22 cellular contexts compared by ENCODE assay signal in the genomic region with DNA sequence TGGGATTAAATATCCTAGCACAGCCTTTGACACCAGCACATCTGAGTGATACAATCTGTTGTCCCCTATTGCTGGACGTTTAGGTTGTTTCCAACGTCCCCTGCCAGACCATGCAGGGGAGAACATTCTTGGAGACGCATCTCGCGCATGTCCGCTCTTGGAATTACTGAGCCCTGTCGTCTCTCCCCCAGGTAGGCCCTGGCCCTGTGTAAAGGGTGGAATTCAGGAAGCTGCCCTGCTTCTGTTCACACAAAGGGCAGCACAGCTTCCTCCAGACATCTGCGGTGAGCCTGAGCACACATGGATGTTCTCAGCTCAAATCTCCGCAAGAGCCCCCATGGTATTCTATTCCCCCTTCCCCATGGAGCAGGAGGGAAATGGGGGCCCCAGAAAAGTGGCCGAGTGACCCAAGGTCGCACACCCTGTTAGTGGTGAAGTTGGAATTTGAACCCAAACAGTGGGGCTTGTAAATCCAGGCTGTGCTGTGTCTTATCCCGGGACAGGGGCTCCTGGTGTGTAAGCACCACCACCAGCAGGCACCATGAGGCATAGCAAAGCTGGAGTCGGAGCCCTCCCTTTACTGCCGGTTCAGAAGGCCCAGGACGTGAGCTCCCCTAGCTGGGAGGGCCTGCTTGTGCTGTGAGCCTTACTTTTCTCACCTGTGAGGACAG. TPM values are rescaled to one million over a fixed set of nuclear protein-coding genes. Genes with fewer than 3 reads are reported as not detected.
DNase-seq lines count a peak whose midpoint lies in the region; ATAC-seq and TF ChIP-seq lines count a peak whose summit lies in the region.
"Had no signal": no experiment of that assay in that cellular context is flagged by ENCODE, and none has a peak within 500 bp of the region (broad histone marks: within the 10 kb centered on the region; RNA-seq: fewer than 3 reads in every experiment).

No MANE protein-coding gene starts in this region.

- peaks cover 21% of the 10 kb centered on the region for H3K27me3 ChIP-seq in GM23338 (ENCODE audit: insufficient read depth)
- peaks cover 22% of the 10 kb centered on the region for H3K27me3 ChIP-seq in NT2/D1 (ENCODE audit: insufficient read depth, insufficient read length)
- peaks cover 26% of the 10 kb centered on the region for H3K27me3 ChIP-seq in hepatocyte
- H3K27me3 ChIP-seq in neuronal stem cell (ENCODE audit: control insufficient read depth in 3 of 3, insufficient read depth in 3 of 3, low read depth in 1 of 3, low read length in 3 of 3) = peaks cover under 1 to 34% (median 20%) of the 10 kb centered on the region in 3 experiments
- peaks cover 14% of the 10 kb centered on the region for H3K27me3 ChIP-seq in colonic mucosa

- peak; percentile 46 for ATAC-seq in GM23338
- ATAC-seq: Panc1, SK-N-SH treated with all-trans-retinoic acid at 6 μM for 48 hours had no signal

- H3K9me2 ChIP-seq in GM23338 (ENCODE audit: insufficient read depth) = no peaks in the 10 kb centered on the region
- H3K9me2 ChIP-seq in hepatocyte (replicated peaks; ENCODE audit: insufficient read depth) = no peaks in the 10 kb centered on the region

- H3K4ac ChIP-seq in neuronal stem cell (ENCODE audit: low read length) = no peak overlapping the region

- H4K20me1 ChIP-seq in GM23338 (replicated peaks; ENCODE audit: insufficient read depth) = no peaks in the 10 kb centered on the region
- H4K20me1 ChIP-seq in hepatocyte (ENCODE audit: insufficient read depth, poor library complexity, severe bottlenecking) = no peaks in the 10 kb centered on the region

- peaks cover 23% of the 10 kb centered on the region for H3K27me3 Mint-ChIP-seq in GM23338 (ENCODE audit: insufficient read depth, low read depth, poor library complexity)

- H2AFZ ChIP-seq in GM23338 (peak overlapping the region; percentile 18; the same call in 1 of the 2 replicates), hepatocyte (no peak overlapping the region), neuronal stem cell (ENCODE audit: low read length) (peak overlapping the region; percentile 44)

- H3K4me1 ChIP-seq in GM23338 (ENCODE audit: insufficient read depth) = peaks cover 54% of the 10 kb centered on the region
- H3K4me1 ChIP-seq in NT2/D1 (ENCODE audit: insufficient read depth, insufficient read length) = peaks cover 8% of the 10 kb centered on the region
- peaks cover 29% of the 10 kb centered on the region for H3K4me1 ChIP-seq in hepatocyte (ENCODE audit: insufficient read depth)
- H3K4me1 ChIP-seq in neuronal stem cell (ENCODE audit: control insufficient read depth in 2 of 2, insufficient read depth in 1 of 2, low read depth in 1 of 2, low read length in 2 of 2) = peaks cover 7 to 30% of the 10 kb centered on the region in 2 donors
- peaks cover 10% of the 10 kb centered on the region for H3K4me1 ChIP-seq in colonic mucosa

- no peak overlapping the region for H2BK15ac ChIP-seq in neuronal stem cell (ENCODE audit: low read length)

- 62% methylated on average over 15 of the region's 15 CpGs for WGBS in hepatocyte (ENCODE audit: low lambda C conversion rate, missing lambda C conversion rate)
- WGBS in neuronal stem cell (ENCODE audit: extremely low coverage in 2 of 2, insufficient read length in 2 of 2, insufficient replicate concordance in 1 of 2), 2 donors = no CpG with 5 or more reads among the region's 15 CpGs

- H3K4me1 Mint-ChIP-seq in GM23338 = peaks cover 47% of the 10 kb centered on the region

- H3K36me3 ChIP-seq in GM23338 (ENCODE audit: insufficient read depth) (no peaks in the 10 kb centered on the region), NT2/D1 (ENCODE audit: insufficient read depth, insufficient read length, low read length) (no peaks in the 10 kb centered on the region), hepatocyte (replicated peaks; ENCODE audit: insufficient read depth, low read depth) (no peaks in the 10 kb centered on the region), neuronal stem cell (replicated peaks in 1 of 2; ENCODE audit: control insufficient read depth in 2 of 2, insufficient read depth in 2 of 2, low read length in 2 of 2) (no peaks in the 10 kb centered on the region), colonic mucosa (no peaks in the 10 kb centered on the region)

- TF ChIP-seq CTCF in GM23338 (conservative IDR thresholded peaks at IDR 0.05; ENCODE audit: low read depth in 2 of 2) = peak in 1 of 2 experiments; percentile 54; a peak in 2 of 4 replicates
- no peak for TF ChIP-seq CTCF in hepatocyte (IDR thresholded peaks at IDR 0.05; ENCODE audit: poor library complexity)
- TF ChIP-seq CTCF in colonic mucosa (IDR thresholded peaks at IDR 0.05) = no peak

- no peak overlapping the region for H4K8ac ChIP-seq in neuronal stem cell (ENCODE audit: low read depth, low read length)

- H4K91ac ChIP-seq in neuronal stem cell (ENCODE audit: low read depth, low read length, poor library complexity) = no peak overlapping the region

- peak overlapping the region; percentile 59 for H2BK12ac ChIP-seq in neuronal stem cell (ENCODE audit: low read length)

- H3K4me3 Mint-ChIP-seq in GM23338 = no peak overlapping the region
- H3K4me3 Mint-ChIP-seq: CD8-positive, alpha-beta memory T cell had no signal

- peak overlapping the region; percentile 83 for H3K18ac ChIP-seq in neuronal stem cell (ENCODE audit: low read length)

- H3K4me2 ChIP-seq in GM23338 = 0 out of 2 replicates have a peak overlapping the region, but pooled peaks have one; percentile 32
- H3K4me2 ChIP-seq in hepatocyte = no peak overlapping the region
- H3K4me2 ChIP-seq in neuronal stem cell (ENCODE audit: insufficient read depth, low read length, poor library complexity, severe bottlenecking) = no peak overlapping the region

- no peaks in the 10 kb centered on the region for H3K9me3 Mint-ChIP-seq in GM23338

- H3K14ac ChIP-seq in neuronal stem cell (ENCODE audit: low read length) = no peak overlapping the region

- intact Hi-C loops in colonic mucosa (cut with DNase I) = no loop called here

- no peaks in the 10 kb centered on the region for H3K79me1 ChIP-seq in neuronal stem cell (ENCODE audit: low read depth, low read length)

- DNase-seq in GM23338 (ENCODE audit: low spot score) = peak; percentile 73
- no peak for DNase-seq in NT2/D1 (ENCODE audit: low read depth, low spot score)
- DNase-seq in hepatocyte (ENCODE audit: low spot score) = peak; percentile 59
- DNase-seq in neuronal stem cell (ENCODE audit: low spot score) = no peak
- DNase-seq in COR-L47 (lab: John Stamatoyannopoulos, UW) = no peak
- DNase-seq in colonic mucosa = no peak
- no peak for DNase-seq in EL
- no peak for DNase-seq in activated CD4-positive, alpha-beta T cell treated with anti-CD3 and anti-CD28 coated beads for 48 hours
- DNase-seq: CD8-positive, alpha-beta memory T cell; DMS79 treated with DMSO at 0.1 percent for 48 hours; KG1; NCI-H1092 treated with DMSO at 0.1 percent for 48 hours; NCI-H1436 treated with DMSO at 0.1 percent for 48 hours; NCI-H1930; NCI-H2227 treated with DMSO at 0.1 percent for 48 hours; NCI-H524; NCI-H774; NK-92 treated with Interleukin-12 subunit alpha and Interleukin-12 subunit beta, amount 100 ng/mL, for 24 hours had no signal

- H3K79me2 ChIP-seq in GM23338 (replicated peaks; ENCODE audit: insufficient read depth) (no peaks in the 10 kb centered on the region), hepatocyte (no peaks in the 10 kb centered on the region)

- H3K4me3 ChIP-seq in GM23338 = no peak overlapping the region
- peak overlapping the region; percentile 4 for H3K4me3 ChIP-seq in NT2/D1 (ENCODE audit: insufficient read length, low read depth)
- H3K4me3 ChIP-seq in hepatocyte = no peak overlapping the region
- no peak overlapping the region for H3K4me3 ChIP-seq in neuronal stem cell (ENCODE audit: low read length in 2 of 2)
- H3K4me3 ChIP-seq in colonic mucosa = no peak overlapping the region

- H3K27ac ChIP-seq in GM23338 (ENCODE audit: low read depth) (peak overlapping the region; percentile 14; the same call in 1 of the 2 replicates), hepatocyte (no peak overlapping the region), neuronal stem cell (replicated peaks; ENCODE audit: low read length) (no peak overlapping the region), colonic mucosa (no peak overlapping the region)
- H3K27ac ChIP-seq: C4-2B had no signal

- H2BK120ac ChIP-seq in neuronal stem cell (ENCODE audit: low read depth, low read length) = no peak overlapping the region

- peak overlapping the region; percentile 1 for H2AK5ac ChIP-seq in neuronal stem cell (ENCODE audit: low read depth, low read length)

- no peak overlapping the region for H2BK5ac ChIP-seq in neuronal stem cell (ENCODE audit: low read length)

- no peak overlapping the region for H3K23ac ChIP-seq in neuronal stem cell (ENCODE audit: low read depth, low read length, poor library complexity)

- peak overlapping the region; percentile 68; the same call in 1 of the 2 replicates for H3K27ac Mint-ChIP-seq in GM23338
- H3K27ac Mint-ChIP-seq: CD8-positive, alpha-beta memory T cell had no signal

- H3F3A ChIP-seq in GM23338 (replicated peaks; ENCODE audit: low read depth) = peaks cover 3% of the 10 kb centered on the region; the same call in 1 of the 2 replicates

- no peaks in the 10 kb centered on the region for H3K36me3 Mint-ChIP-seq in GM23338 (ENCODE audit: low read depth)
- H3K36me3 Mint-ChIP-seq: CD8-positive, alpha-beta memory T cell had no signal

- H3K9ac ChIP-seq in NT2/D1 (ENCODE audit: insufficient read length, low read depth) (no peak overlapping the region), neuronal stem cell (ENCODE audit: low read depth, low read length, poor library complexity) (no peak overlapping the region), colonic mucosa (ENCODE audit: low read depth in 2 of 2, low read length in 2 of 2) (no peak overlapping the region)

- H3K9me3 ChIP-seq in NT2/D1 (ENCODE audit: insufficient read depth, low read length) (no peaks in the 10 kb centered on the region), hepatocyte (ENCODE audit: low read depth) (no peaks in the 10 kb centered on the region), neuronal stem cell (replicated peaks in 1 of 2; ENCODE audit: control insufficient read depth in 2 of 2, insufficient read depth in 1 of 2, low read depth in 1 of 2, low read length in 2 of 2) (peaks cover 0 to 1% of the 10 kb centered on the region in 2 donors), colonic mucosa (no peaks in the 10 kb centered on the region)

RNA-seq across cellular contexts. Expression of a gene that starts 5.0 kb away (rescaled TPM):
- 27.4 and 36.1 TPM in 2 replicates for total RNA-seq in GM23338 (2014; rRNA removed; shearing (Covaris generic))
- polyA plus RNA-seq in GM23338 (2016; fragmentation: Nextera tagmentation; extraction: Ambion mirVana) (21.7 and 22.3 TPM in 2 replicates), hepatocyte (not detected in 2 replicates)
- total RNA-seq in hepatocyte (0.16 and 1.0 TPM in 2 replicates), colonic mucosa (under 1 TPM in 1 of 2 donors, not detected in 1; 0.22 TPM)
- 0.20 TPM for polyA plus RNA-seq in neuronal stem cell (2013, experiment 1 of 2)
- polyA plus RNA-seq in neuronal stem cell (2013, experiment 2 of 2) = 0.15 TPM
- total RNA-seq: CD8-positive, alpha-beta memory T cell; G401 had no signal
- polyA plus RNA-seq: CD8-positive, alpha-beta memory T cell had no signal

RNA-seq across cellular contexts. Expression of a gene that starts 33.7 kb away (rescaled TPM):
- 12.9 and 20.1 TPM in 2 replicates for total RNA-seq in GM23338 (2014; rRNA removed; shearing (Covaris generic))
- 23.2 and 23.3 TPM in 2 replicates for polyA plus RNA-seq in GM23338 (2016; fragmentation: Nextera tagmentation; extraction: Ambion mirVana)
- 13.4 and 32.9 TPM in 2 replicates for total RNA-seq in hepatocyte
- polyA plus RNA-seq in hepatocyte = 12.6 and 19.6 TPM in 2 replicates
- polyA plus RNA-seq in neuronal stem cell (2013, experiment 1 of 2) = 13.6 TPM
- polyA plus RNA-seq in neuronal stem cell (2013, experiment 2 of 2) = 13.3 TPM
- 10 to 100 TPM; 11.3 to 20.0 TPM for total RNA-seq in colonic mucosa

Comparison
In these comparisons a context has a peak if more than half of its experiments do, and no peak if none do; other contexts are left out.
1. DNase-seq: peak in GM23338 (single experiment) and hepatocyte (single experiment); none in NT2/D1 (single experiment), neuronal stem cell (single experiment), COR-L47 (single experiment), colonic mucosa (single experiment), EL (single experiment) and activated CD4-positive, alpha-beta T cell treated with anti-CD3 and anti-CD28 coated beads for 48 hours (single experiment).
2. RNA of a gene that starts 5.0 kb away (total RNA-seq): 27.4 to 36.1 TPM in GM23338; 0.16 to 1.0 TPM in hepatocyte and 0.22 TPM in colonic mucosa; every median in the first group is over 10 times any median in the second.